1 cellular context compared by ENCODE assay signal in the genomic region with DNA sequence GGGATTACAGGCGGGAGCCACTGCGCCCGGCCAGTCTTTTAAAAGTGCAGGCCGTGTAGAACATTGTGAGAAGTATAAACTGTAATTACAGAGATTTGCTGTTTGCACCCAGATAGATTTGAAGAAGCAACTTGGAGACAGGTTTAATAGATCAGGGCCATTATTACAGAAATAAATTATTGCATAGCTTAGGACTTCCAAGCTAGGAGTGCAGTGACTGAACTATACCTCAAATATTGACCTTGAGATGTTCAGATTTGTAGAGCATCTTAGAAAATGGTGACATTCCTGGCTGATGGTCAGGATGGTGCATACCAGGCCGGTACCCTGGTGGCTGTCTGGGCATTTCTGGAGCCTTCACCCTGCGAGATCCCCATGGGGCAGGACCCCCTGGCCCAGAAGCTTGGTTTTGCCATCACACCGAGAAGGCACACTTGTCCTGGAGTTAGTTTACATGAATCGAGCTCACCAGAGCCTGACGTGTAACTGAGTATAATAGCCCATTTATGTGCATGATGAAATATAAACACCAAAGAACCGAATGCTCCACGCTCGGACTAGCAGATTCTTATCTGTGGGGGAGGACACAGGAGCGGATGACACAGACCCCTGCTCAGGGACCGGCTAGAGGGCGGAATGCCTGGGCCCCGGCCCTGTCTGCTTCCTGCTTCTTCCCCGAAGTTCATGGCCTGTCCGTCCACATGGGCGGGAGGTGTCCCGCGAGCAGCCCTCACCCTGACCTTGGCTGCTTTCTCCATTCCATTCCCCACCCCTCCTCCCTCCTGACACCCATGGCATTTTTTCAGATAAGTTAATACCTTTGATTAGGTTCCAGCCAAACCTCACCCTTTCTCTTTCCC.
A peak's percentile ranks its signal among the peaks of the same experiment; 100 is the strongest.
TF ChIP-seq lines count a peak whose summit lies in the region.

No MANE protein-coding gene starts in this region.

TF ChIP-seq in HepG2, 621 proteins besides CTCF, POLR2A, EP300 and RAD21 (continued from another document and continues in another):
- TF ChIP-seq ZNF280B (CRISPR knock-in tag; IDR thresholded peaks at IDR 0.05; ENCODE audit: borderline replicate concordance) (peak; percentile 78), ZNF160 (CRISPR knock-in tag; IDR thresholded peaks at IDR 0.05) (no peak), ZNF703 (CRISPR knock-in tag; IDR thresholded peaks at IDR 0.05; ENCODE audit: borderline replicate concordance) (no peak), IRF2 (CRISPR knock-in tag; IDR thresholded peaks at IDR 0.05) (peak; percentile 55; the same call in 1 of the 2 replicates), CC2D1A (CRISPR knock-in tag; IDR thresholded peaks at IDR 0.05) (no peak), E2F5 (CRISPR knock-in tag; conservative IDR thresholded peaks at IDR 0.05) (no peak), FOXP4 (CRISPR knock-in tag; IDR thresholded peaks at IDR 0.05) (peak; percentile 48; the same call in 1 of the 2 replicates), MYC (CRISPR knock-in tag; IDR thresholded peaks at IDR 0.05; ENCODE audit: borderline replicate concordance) (peak; percentile 52; the same call in 1 of the 2 replicates), ZNF232 (CRISPR knock-in tag; IDR thresholded peaks at IDR 0.05; ENCODE audit: borderline replicate concordance) (no peak), ETV5 (CRISPR knock-in tag; IDR thresholded peaks at IDR 0.05; ENCODE audit: borderline replicate concordance) (peak; percentile 88), ZNF180 (CRISPR knock-in tag; IDR thresholded peaks at IDR 0.05; ENCODE audit: borderline replicate concordance, low read depth) (no peak), GLI4 (CRISPR knock-in tag; IDR thresholded peaks at IDR 0.05; ENCODE audit: borderline replicate concordance) (no peak), HOXA5 (CRISPR knock-in tag; IDR thresholded peaks at IDR 0.05) (no peak), MAFK (conservative IDR thresholded peaks at IDR 0.05 in 1 of 2, IDR thresholded peaks at IDR 0.05 in 1 of 2; ENCODE audit: low read length in 2 of 2) (no peak), ZNF768 (CRISPR knock-in tag; IDR thresholded peaks at IDR 0.05) (no peak), CSRNP1 (CRISPR knock-in tag; IDR thresholded peaks at IDR 0.05) (no peak), ZNF274 (CRISPR knock-in tag; IDR thresholded peaks at IDR 0.05) (no peak), ZNF382 (CRISPR knock-in tag; IDR thresholded peaks at IDR 0.05; ENCODE audit: borderline replicate concordance) (no peak)
- TF ChIP-seq, protein P1, sequence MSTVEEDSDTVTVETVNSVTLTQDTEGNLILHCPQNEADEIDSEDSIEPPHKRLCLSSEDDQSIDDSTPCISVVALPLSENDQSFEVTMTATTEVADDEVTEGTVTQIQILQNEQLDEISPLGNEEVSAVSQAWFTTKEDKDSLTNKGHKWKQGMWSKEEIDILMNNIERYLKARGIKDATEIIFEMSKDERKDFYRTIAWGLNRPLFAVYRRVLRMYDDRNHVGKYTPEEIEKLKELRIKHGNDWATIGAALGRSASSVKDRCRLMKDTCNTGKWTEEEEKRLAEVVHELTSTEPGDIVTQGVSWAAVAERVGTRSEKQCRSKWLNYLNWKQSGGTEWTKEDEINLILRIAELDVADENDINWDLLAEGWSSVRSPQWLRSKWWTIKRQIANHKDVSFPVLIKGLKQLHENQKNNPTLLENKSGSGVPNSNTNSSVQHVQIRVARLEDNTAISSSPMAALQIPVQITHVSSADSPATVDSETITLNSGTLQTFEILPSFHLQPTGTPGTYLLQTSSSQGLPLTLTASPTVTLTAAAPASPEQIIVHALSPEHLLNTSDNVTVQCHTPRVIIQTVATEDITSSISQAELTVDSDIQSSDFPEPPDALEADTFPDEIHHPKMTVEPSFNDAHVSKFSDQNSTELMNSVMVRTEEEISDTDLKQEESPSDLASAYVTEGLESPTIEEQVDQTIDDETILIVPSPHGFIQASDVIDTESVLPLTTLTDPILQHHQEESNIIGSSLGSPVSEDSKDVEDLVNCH (CRISPR knock-in tag; IDR thresholded peaks at IDR 0.05), result no peak
- TF ChIP-seq, protein P2, sequence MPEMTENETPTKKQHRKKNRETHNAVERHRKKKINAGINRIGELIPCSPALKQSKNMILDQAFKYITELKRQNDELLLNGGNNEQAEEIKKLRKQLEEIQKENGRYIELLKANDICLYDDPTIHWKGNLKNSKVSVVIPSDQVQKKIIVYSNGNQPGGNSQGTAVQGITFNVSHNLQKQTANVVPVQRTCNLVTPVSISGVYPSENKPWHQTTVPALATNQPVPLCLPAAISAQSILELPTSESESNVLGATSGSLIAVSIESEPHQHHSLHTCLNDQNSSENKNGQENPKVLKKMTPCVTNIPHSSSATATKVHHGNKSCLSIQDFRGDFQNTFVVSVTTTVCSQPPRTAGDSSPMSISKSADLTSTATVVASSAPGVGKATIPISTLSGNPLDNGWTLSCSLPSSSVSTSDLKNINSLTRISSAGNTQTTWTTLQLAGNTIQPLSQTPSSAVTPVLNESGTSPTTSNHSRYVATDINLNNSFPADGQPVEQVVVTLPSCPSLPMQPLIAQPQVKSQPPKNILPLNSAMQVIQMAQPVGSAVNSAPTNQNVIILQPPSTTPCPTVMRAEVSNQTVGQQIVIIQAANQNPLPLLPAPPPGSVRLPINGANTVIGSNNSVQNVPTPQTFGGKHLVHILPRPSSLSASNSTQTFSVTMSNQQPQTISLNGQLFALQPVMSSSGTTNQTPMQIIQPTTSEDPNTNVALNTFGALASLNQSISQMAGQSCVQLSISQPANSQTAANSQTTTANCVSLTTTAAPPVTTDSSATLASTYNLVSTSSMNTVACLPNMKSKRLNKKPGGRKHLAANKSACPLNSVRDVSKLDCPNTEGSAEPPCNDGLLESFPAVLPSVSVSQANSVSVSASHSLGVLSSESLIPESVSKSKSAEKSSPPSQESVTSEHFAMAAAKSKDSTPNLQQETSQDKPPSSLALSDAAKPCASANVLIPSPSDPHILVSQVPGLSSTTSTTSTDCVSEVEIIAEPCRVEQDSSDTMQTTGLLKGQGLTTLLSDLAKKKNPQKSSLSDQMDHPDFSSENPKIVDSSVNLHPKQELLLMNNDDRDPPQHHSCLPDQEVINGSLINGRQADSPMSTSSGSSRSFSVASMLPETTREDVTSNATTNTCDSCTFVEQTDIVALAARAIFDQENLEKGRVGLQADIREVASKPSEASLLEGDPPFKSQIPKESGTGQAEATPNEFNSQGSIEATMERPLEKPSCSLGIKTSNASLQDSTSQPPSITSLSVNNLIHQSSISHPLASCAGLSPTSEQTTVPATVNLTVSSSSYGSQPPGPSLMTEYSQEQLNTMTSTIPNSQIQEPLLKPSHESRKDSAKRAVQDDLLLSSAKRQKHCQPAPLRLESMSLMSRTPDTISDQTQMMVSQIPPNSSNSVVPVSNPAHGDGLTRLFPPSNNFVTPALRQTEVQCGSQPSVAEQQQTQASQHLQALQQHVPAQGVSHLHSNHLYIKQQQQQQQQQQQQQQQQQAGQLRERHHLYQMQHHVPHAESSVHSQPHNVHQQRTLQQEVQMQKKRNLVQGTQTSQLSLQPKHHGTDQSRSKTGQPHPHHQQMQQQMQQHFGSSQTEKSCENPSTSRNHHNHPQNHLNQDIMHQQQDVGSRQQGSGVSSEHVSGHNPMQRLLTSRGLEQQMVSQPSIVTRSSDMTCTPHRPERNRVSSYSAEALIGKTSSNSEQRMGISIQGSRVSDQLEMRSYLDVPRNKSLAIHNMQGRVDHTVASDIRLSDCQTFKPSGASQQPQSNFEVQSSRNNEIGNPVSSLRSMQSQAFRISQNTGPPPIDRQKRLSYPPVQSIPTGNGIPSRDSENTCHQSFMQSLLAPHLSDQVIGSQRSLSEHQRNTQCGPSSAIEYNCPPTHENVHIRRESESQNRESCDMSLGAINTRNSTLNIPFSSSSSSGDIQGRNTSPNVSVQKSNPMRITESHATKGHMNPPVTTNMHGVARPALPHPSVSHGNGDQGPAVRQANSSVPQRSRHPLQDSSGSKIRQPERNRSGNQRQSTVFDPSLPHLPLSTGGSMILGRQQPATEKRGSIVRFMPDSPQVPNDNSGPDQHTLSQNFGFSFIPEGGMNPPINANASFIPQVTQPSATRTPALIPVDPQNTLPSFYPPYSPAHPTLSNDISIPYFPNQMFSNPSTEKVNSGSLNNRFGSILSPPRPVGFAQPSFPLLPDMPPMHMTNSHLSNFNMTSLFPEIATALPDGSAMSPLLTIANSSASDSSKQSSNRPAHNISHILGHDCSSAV (CRISPR knock-in tag; IDR thresholded peaks at IDR 0.05; ENCODE audit: borderline replicate concordance), result no peak
- TF ChIP-seq, protein P3, sequence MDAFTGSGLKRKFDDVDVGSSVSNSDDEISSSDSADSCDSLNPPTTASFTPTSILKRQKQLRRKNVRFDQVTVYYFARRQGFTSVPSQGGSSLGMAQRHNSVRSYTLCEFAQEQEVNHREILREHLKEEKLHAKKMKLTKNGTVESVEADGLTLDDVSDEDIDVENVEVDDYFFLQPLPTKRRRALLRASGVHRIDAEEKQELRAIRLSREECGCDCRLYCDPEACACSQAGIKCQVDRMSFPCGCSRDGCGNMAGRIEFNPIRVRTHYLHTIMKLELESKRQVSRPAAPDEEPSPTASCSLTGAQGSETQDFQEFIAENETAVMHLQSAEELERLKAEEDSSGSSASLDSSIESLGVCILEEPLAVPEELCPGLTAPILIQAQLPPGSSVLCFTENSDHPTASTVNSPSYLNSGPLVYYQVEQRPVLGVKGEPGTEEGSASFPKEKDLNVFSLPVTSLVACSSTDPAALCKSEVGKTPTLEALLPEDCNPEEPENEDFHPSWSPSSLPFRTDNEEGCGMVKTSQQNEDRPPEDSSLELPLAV (CRISPR knock-in tag; conservative IDR thresholded peaks at IDR 0.05; ENCODE audit: low read depth), result no peak
- TF ChIP-seq, protein P4, sequence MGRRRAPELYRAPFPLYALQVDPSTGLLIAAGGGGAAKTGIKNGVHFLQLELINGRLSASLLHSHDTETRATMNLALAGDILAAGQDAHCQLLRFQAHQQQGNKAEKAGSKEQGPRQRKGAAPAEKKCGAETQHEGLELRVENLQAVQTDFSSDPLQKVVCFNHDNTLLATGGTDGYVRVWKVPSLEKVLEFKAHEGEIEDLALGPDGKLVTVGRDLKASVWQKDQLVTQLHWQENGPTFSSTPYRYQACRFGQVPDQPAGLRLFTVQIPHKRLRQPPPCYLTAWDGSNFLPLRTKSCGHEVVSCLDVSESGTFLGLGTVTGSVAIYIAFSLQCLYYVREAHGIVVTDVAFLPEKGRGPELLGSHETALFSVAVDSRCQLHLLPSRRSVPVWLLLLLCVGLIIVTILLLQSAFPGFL (CRISPR knock-in tag; IDR thresholded peaks at IDR 0.05), result no peak
- TF ChIP-seq, protein P5, sequence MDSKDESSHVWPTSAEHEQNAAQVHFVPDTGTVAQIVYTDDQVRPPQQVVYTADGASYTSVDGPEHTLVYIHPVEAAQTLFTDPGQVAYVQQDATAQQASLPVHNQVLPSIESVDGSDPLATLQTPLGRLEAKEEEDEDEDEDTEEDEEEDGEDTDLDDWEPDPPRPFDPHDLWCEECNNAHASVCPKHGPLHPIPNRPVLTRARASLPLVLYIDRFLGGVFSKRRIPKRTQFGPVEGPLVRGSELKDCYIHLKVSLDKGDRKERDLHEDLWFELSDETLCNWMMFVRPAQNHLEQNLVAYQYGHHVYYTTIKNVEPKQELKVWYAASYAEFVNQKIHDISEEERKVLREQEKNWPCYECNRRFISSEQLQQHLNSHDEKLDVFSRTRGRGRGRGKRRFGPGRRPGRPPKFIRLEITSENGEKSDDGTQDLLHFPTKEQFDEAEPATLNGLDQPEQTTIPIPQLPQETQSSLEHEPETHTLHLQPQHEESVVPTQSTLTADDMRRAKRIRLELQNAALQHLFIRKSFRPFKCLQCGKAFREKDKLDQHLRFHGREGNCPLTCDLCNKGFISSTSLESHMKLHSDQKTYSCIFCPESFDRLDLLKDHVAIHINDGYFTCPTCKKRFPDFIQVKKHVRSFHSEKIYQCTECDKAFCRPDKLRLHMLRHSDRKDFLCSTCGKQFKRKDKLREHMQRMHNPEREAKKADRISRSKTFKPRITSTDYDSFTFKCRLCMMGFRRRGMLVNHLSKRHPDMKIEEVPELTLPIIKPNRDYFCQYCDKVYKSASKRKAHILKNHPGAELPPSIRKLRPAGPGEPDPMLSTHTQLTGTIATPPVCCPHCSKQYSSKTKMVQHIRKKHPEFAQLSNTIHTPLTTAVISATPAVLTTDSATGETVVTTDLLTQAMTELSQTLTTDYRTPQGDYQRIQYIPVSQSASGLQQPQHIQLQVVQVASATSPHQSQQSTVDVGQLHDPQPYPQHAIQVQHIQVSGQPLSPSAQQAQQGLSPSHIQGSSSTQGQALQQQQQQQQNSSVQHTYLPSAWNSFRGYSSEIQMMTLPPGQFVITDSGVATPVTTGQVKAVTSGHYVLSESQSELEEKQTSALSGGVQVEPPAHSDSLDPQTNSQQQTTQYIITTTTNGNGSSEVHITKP (CRISPR knock-in tag; IDR thresholded peaks at IDR 0.05; ENCODE audit: low read depth), result peak; percentile 91
